Comparison of ENCODE assay signal across 26 cellular contexts in the genomic region with DNA sequence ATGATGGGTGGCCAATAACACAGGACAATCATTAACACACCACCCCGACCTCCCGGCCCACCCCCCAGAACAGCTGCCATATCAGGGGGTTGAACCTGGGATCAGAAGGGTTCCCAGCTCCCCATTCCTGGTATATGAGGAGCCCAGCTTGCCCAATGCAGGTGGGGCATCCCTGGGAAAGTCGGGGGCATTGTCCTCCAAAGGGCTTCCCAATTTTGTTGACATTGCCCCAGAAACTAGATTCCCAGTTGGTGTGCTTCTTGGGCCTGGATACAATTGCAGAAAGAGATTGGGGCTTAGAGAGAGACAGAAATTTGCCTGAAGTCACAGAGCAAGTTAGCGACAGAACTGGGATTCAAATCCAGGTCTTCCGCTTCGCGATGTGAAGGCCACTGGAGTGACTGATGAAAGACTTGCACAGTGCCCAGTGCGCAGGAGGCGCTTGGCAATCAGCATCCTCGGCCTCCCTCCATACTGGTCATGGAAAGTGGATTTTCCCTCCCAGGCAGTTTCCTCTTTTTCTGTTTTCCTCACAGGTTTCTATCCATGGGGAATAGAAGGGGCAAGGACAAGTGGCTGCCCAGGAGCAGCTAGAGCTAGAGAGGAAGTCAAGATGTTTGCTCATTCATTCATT.
"Had no signal": no experiment of that assay in that cellular context is flagged by ENCODE, and none has a peak within 500 bp of the region (broad histone marks: within the 10 kb centered on the region; RNA-seq: fewer than 3 reads in every experiment).

No MANE protein-coding gene starts in this region.

- H3K9me3 Mint-ChIP-seq: endodermal cell; memory B cell; naive B cell; stimulated activated naive B cell treated with anti-CD40 and anti-IgM and Interleukin-4, amounts not matched to agents 10 μg/mL and 1 μg/mL and 100 μg/mL, for 72 hours; stimulated activated naive CD8-positive, alpha-beta T cell treated with anti-CD3 and anti-CD28 coated beads, Interleukin-15, Interleukin-2, amounts not matched to agents 100 ng/mL and 50 ng/mL, for 24 hours had no signal

- H3K4me3 ChIP-seq: dorsolateral prefrontal cortex, gastrocnemius medialis, left ventricle myocardium inferior, lung, mucosa of descending colon, pancreas, skin epidermis, thoracic aorta, tibial nerve, upper lobe of left lung had no signal

- H3K36me3 Mint-ChIP-seq: memory B cell; naive B cell; stimulated activated naive B cell treated with anti-CD40 and anti-IgM and Interleukin-4, amounts not matched to agents 10 μg/mL and 1 μg/mL and 100 μg/mL, for 72 hours had no signal

- H3K27me3 ChIP-seq: gastrocnemius medialis, pancreas, tibial nerve, upper lobe of left lung had no signal

- H3K27ac Mint-ChIP-seq: endodermal cell; memory B cell; naive B cell; progenitor cell of endocrine pancreas; stimulated activated naive B cell treated with anti-CD40 and anti-IgM and Interleukin-4, amounts not matched to agents 10 μg/mL and 1 μg/mL and 100 μg/mL, for 72 hours; stimulated activated naive CD8-positive, alpha-beta T cell treated with anti-CD3 and anti-CD28 coated beads, Interleukin-15, Interleukin-2, amounts not matched to agents 100 ng/mL and 50 ng/mL, for 24 hours had no signal

- DNase-seq: central memory CD4-positive, alpha-beta T cell; dorsolateral prefrontal cortex; effector CD4-positive, alpha-beta T cell; endodermal cell; foreskin fibroblast; gastrocnemius medialis; head of caudate nucleus; kidney; left ventricle myocardium inferior; mucosa of descending colon; naive B cell; occipital lobe; pancreas; stimulated activated CD4-positive, alpha-beta T cell treated with anti-CD3 and anti-CD28 coated beads, Interleukin-15, amount 100 ng/mL, for 24 hours; stimulated activated CD4-positive, alpha-beta T cell treated with anti-CD3 and anti-CD28 coated beads, Interleukin-2, amount 100 ng/mL, for 48 hours; stimulated activated naive B cell treated with anti-CD40 and anti-IgM and Interleukin-4, amounts not matched to agents 10 μg/mL and 1 μg/mL and 100 μg/mL, for 72 hours; upper lobe of left lung had no signal

- H3K4me3 Mint-ChIP-seq: endodermal cell; memory B cell; naive B cell; stimulated activated naive B cell treated with anti-CD40 and anti-IgM and Interleukin-4, amounts not matched to agents 10 μg/mL and 1 μg/mL and 100 μg/mL, for 72 hours; stimulated activated naive CD8-positive, alpha-beta T cell treated with anti-CD3 and anti-CD28 coated beads, Interleukin-15, Interleukin-2, amounts not matched to agents 100 ng/mL and 50 ng/mL, for 24 hours had no signal

- H3K36me3 ChIP-seq: gastrocnemius medialis, left ventricle myocardium inferior, thoracic aorta, tibial nerve, upper lobe of left lung had no signal

- H3K4me1 ChIP-seq: gastrocnemius medialis, left ventricle myocardium inferior, tibial nerve, upper lobe of left lung had no signal

- H3K9me3 ChIP-seq: gastrocnemius medialis, left ventricle myocardium inferior, mucosa of descending colon, pancreas, thoracic aorta, tibial nerve, upper lobe of left lung had no signal

- H3K27ac ChIP-seq: dorsolateral prefrontal cortex, epithelial cell of prostate, gastrocnemius medialis, left ventricle myocardium inferior, pancreas, skin epidermis, thoracic aorta, tibial nerve, upper lobe of left lung had no signal

- H3K4me1 Mint-ChIP-seq: memory B cell; naive B cell; stimulated activated naive B cell treated with anti-CD40 and anti-IgM and Interleukin-4, amounts not matched to agents 10 μg/mL and 1 μg/mL and 100 μg/mL, for 72 hours had no signal

- ATAC-seq: esophagus mucosa; gastrocnemius medialis; mucosa of descending colon; pancreas; stimulated activated naive B cell treated with anti-CD40 and anti-IgM and Interleukin-4, amounts not matched to agents 10 μg/mL and 1 μg/mL and 100 μg/mL, for 72 hours had no signal
